ENCODE assay signal across 8 cellular contexts in the genomic region with DNA sequence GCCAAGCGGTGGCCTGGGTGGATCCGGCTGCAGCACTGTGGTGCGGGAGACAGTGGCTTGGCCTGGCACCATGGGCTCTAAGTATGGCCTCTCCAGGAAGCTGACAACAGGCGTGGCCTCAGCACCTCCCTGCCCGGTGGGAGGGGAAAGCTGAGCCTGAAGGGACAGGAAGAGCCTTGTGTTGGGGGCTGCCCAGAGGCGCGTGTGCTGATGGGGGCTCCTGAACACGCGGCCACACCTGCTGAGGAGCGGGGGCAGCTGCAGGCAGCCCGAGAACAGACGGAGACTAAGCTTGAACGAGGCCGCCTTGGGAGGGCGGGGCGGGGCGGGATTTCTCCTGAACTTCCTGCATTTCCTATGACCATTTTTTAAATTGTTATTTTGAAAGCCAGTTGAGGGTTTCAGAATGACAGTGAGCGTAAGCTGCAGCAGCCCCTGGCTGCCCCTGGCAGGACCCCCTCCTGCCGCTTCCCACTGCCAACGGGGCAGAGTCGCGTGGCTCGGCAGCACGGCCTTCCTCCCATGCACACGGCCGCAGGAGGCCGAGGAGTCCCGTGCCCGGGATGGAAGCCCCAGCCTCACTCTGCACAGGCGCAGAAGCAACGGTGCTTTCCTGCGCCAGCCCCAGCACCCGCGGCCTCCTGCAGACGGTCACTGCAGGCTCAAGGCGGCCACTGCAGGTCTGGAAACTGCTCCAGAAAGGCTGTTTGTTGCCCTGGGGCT. TPM values are rescaled to one million over a fixed set of nuclear protein-coding genes. Genes with fewer than 3 reads are reported as not detected.
DNase-seq lines count a peak whose midpoint lies in the region; ATAC-seq and TF ChIP-seq lines count a peak whose summit lies in the region.

No MANE protein-coding gene starts in this region.

- H3K4me3 Mint-ChIP-seq in T-helper 2 cell treated with Interferon-gamma antibody and Interleukin-4, amounts not matched to agents 5 μg/mL and 100 μg/mL, for 36 hours = peak overlapping the region; percentile 82
- peak overlapping the region; percentile 55 for H3K4me3 Mint-ChIP-seq in stimulated activated effector memory CD8-positive, alpha-beta T cell treated with anti-CD3 and anti-CD28 coated beads, Interleukin-12 subunit alpha, Interleukin-12 subunit beta, amount 100 ng/mL, for 72 hours

- 41 to 57% methylated on average over 5 to 7 of the region's 36 CpGs for WGBS in gastroesophageal sphincter (ENCODE audit: low coverage in 1 of 2), 2 donors

- no peaks in the 10 kb centered on the region for H3K27me3 ChIP-seq in gastroesophageal sphincter

- TF ChIP-seq CTCF in gastroesophageal sphincter (IDR thresholded peaks at IDR 0.05) = no peak

- no peaks in the 10 kb centered on the region for H3K36me3 Mint-ChIP-seq in T-helper 2 cell treated with Interferon-gamma antibody and Interleukin-4, amounts not matched to agents 5 μg/mL and 100 μg/mL, for 36 hours (ENCODE audit: low read depth)
- H3K36me3 Mint-ChIP-seq in stimulated activated effector memory CD8-positive, alpha-beta T cell treated with anti-CD3 and anti-CD28 coated beads, Interleukin-12 subunit alpha, Interleukin-12 subunit beta, amount 100 ng/mL, for 72 hours = peaks cover 6% of the 10 kb centered on the region

- H3K9me3 Mint-ChIP-seq in T-helper 2 cell treated with Interferon-gamma antibody and Interleukin-4, amounts not matched to agents 5 μg/mL and 100 μg/mL, for 36 hours = no peaks in the 10 kb centered on the region
- no peaks in the 10 kb centered on the region for H3K9me3 Mint-ChIP-seq in stimulated activated effector memory CD8-positive, alpha-beta T cell treated with anti-CD3 and anti-CD28 coated beads, Interleukin-12 subunit alpha, Interleukin-12 subunit beta, amount 100 ng/mL, for 72 hours

- H3K4me3 ChIP-seq in gastroesophageal sphincter = peak overlapping the region in 1 of 2 donors; percentile 36

- TF ChIP-seq EP300 in gastroesophageal sphincter (IDR thresholded peaks at IDR 0.05) = no peak

- peaks cover 0 to 4% (median 0%) of the 10 kb centered on the region in 3 donors for H3K4me1 ChIP-seq in gastroesophageal sphincter

- H3K27ac Mint-ChIP-seq in T-helper 2 cell treated with Interferon-gamma antibody and Interleukin-4, amounts not matched to agents 5 μg/mL and 100 μg/mL, for 36 hours = peak overlapping the region; percentile 95
- peak overlapping the region; percentile 88 for H3K27ac Mint-ChIP-seq in stimulated activated effector memory CD8-positive, alpha-beta T cell treated with anti-CD3 and anti-CD28 coated beads, Interleukin-12 subunit alpha, Interleukin-12 subunit beta, amount 100 ng/mL, for 72 hours

- peaks cover 0 to 4% of the 10 kb centered on the region in 2 donors for H3K36me3 ChIP-seq in gastroesophageal sphincter

- TF ChIP-seq POLR2A in gastroesophageal sphincter (IDR thresholded peaks at IDR 0.05) = no peak

- peaks cover 31% of the 10 kb centered on the region for H3K4me1 Mint-ChIP-seq in T-helper 2 cell treated with Interferon-gamma antibody and Interleukin-4, amounts not matched to agents 5 μg/mL and 100 μg/mL, for 36 hours (ENCODE audit: low read depth)
- H3K4me1 Mint-ChIP-seq in stimulated activated effector memory CD8-positive, alpha-beta T cell treated with anti-CD3 and anti-CD28 coated beads, Interleukin-12 subunit alpha, Interleukin-12 subunit beta, amount 100 ng/mL, for 72 hours = peaks cover 26% of the 10 kb centered on the region

- H3K27ac ChIP-seq in gastroesophageal sphincter = peak overlapping the region in 3 of 4 donors; percentile 32 to 64 (median 60)

- H3K9me3 ChIP-seq in gastroesophageal sphincter = no peaks in the 10 kb centered on the region

- ATAC-seq in gastroesophageal sphincter (peak; percentile 48), HG03135 (IDR thresholded peaks at IDR 0.05; ENCODE audit: unreplicated experiment) (no peak)
- peak; percentile 59 for ATAC-seq in stimulated activated effector memory CD8-positive, alpha-beta T cell treated with anti-CD3 and anti-CD28 coated beads, Interleukin-12 subunit alpha, Interleukin-12 subunit beta, amount 100 ng/mL, for 72 hours

- no peaks in the 10 kb centered on the region for H3K27me3 Mint-ChIP-seq in T-helper 2 cell treated with Interferon-gamma antibody and Interleukin-4, amounts not matched to agents 5 μg/mL and 100 μg/mL, for 36 hours (ENCODE audit: low read depth)

- DNase-seq in activated gamma-delta T cell treated with Interleukin-2 at 50 U/mL for 16 hours = peak; percentile 14
- no peak for DNase-seq in activated gamma-delta T cell (lab: John Stamatoyannopoulos, UW)
- DNase-seq in T-helper 2 cell treated with Interferon-gamma antibody and Interleukin-4, amounts not matched to agents 5 μg/mL and 100 μg/mL, for 36 hours (ENCODE audit: low spot score) = peak; percentile 40
- peak in 1 of 2 donors; percentile 56 for DNase-seq in stimulated activated effector memory CD8-positive, alpha-beta T cell treated with anti-CD3 and anti-CD28 coated beads, Interleukin-12 subunit alpha, Interleukin-12 subunit beta, amount 100 ng/mL, for 72 hours (ENCODE audit: low spot score in 2 of 2)
- no peak for DNase-seq in COR-L47 (lab: John Stamatoyannopoulos, UW)
- no peak for DNase-seq in HUDEP-2 (lab: John Stamatoyannopoulos, UW; ENCODE audit: unreplicated experiment in 76 of 76)

RNA-seq across cellular contexts. Expression of a gene that starts 43.2 kb away (rescaled TPM):
- total RNA-seq in gastroesophageal sphincter = 1 to 10 TPM; 1.6 to 2.6 (median 1.9) TPM

Comparison
In these comparisons a context has a peak if more than half of its experiments do, and no peak if none do; other contexts are left out.
1. DNase-seq: peak in activated gamma-delta T cell treated with Interleukin-2 at 50 U/mL for 16 hours (single experiment) and T-helper 2 cell treated with Interferon-gamma antibody and Interleukin-4, amounts not matched to agents 5 μg/mL and 100 μg/mL, for 36 hours (single experiment); none in activated gamma-delta T cell (single experiment), COR-L47 (single experiment) and HUDEP-2 (0 of 76).